In genomic region chr16:56606688-56607618, GRCh38 we compare ENCODE assay signal across 1 cellular context.
TF ChIP-seq lines count a peak whose summit lies in the region.

No MANE protein-coding gene starts in this region.

TF ChIP-seq in HepG2, 621 proteins besides CTCF, POLR2A, EP300 and RAD21 (continued from another document and continues in another):
- TF ChIP-seq, protein P1, sequence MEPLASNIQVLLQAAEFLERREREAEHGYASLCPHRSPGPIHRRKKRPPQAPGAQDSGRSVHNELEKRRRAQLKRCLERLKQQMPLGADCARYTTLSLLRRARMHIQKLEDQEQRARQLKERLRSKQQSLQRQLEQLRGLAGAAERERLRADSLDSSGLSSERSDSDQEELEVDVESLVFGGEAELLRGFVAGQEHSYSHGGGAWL (CRISPR knock-in tag; IDR thresholded peaks at IDR 0.05), result peak; percentile 81; the same call in 1 of the 2 replicates
- TF ChIP-seq AHDC1 (CRISPR knock-in tag; IDR thresholded peaks at IDR 0.05; ENCODE audit: borderline replicate concordance), result peak; percentile 73; the same call in 1 of the 2 replicates
- no peak for TF ChIP-seq U2AF2 (IDR thresholded peaks at IDR 0.05; ENCODE audit: low read depth, low read length)
- TF ChIP-seq, protein P2, sequence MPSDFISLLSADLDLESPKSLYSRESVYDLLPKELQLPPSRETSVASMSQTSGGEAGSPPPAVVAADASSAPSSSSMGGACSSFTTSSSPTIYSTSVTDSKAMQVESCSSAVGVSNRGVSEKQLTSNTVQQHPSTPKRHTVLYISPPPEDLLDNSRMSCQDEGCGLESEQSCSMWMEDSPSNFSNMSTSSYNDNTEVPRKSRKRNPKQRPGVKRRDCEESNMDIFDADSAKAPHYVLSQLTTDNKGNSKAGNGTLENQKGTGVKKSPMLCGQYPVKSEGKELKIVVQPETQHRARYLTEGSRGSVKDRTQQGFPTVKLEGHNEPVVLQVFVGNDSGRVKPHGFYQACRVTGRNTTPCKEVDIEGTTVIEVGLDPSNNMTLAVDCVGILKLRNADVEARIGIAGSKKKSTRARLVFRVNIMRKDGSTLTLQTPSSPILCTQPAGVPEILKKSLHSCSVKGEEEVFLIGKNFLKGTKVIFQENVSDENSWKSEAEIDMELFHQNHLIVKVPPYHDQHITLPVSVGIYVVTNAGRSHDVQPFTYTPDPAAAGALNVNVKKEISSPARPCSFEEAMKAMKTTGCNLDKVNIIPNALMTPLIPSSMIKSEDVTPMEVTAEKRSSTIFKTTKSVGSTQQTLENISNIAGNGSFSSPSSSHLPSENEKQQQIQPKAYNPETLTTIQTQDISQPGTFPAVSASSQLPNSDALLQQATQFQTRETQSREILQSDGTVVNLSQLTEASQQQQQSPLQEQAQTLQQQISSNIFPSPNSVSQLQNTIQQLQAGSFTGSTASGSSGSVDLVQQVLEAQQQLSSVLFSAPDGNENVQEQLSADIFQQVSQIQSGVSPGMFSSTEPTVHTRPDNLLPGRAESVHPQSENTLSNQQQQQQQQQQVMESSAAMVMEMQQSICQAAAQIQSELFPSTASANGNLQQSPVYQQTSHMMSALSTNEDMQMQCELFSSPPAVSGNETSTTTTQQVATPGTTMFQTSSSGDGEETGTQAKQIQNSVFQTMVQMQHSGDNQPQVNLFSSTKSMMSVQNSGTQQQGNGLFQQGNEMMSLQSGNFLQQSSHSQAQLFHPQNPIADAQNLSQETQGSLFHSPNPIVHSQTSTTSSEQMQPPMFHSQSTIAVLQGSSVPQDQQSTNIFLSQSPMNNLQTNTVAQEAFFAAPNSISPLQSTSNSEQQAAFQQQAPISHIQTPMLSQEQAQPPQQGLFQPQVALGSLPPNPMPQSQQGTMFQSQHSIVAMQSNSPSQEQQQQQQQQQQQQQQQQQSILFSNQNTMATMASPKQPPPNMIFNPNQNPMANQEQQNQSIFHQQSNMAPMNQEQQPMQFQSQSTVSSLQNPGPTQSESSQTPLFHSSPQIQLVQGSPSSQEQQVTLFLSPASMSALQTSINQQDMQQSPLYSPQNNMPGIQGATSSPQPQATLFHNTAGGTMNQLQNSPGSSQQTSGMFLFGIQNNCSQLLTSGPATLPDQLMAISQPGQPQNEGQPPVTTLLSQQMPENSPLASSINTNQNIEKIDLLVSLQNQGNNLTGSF (CRISPR knock-in tag; IDR thresholded peaks at IDR 0.05), result no peak; the same call in 1 of the 2 replicates
- no peak for TF ChIP-seq ZSCAN12 (CRISPR knock-in tag; IDR thresholded peaks at IDR 0.05)
- TF ChIP-seq PCBP2 (optimal IDR thresholded peaks at IDR 0.05; ENCODE audit: low read depth, low read length, poor library complexity, severe bottlenecking), result no peak
- TF ChIP-seq FOXP4 (CRISPR knock-in tag; IDR thresholded peaks at IDR 0.05), result peak; percentile 94
- TF ChIP-seq ZNF274 (CRISPR knock-in tag; IDR thresholded peaks at IDR 0.05), result peak; percentile 73
- 0 out of 2 replicates have a peak, but pooled peaks have one; percentile 12 for TF ChIP-seq RFX5 (IDR thresholded peaks at IDR 0.05; ENCODE audit: low read depth, low read length)
- peak; percentile 24 for TF ChIP-seq ZKSCAN8 (CRISPR knock-in tag; IDR thresholded peaks at IDR 0.05; ENCODE audit: borderline replicate concordance)
- TF ChIP-seq ZNF335 (CRISPR knock-in tag; IDR thresholded peaks at IDR 0.05), result peak; percentile 58; the same call in 1 of the 2 replicates
- TF ChIP-seq ZNF292 (CRISPR knock-in tag; IDR thresholded peaks at IDR 0.05; ENCODE audit: borderline replicate concordance, low read depth), result peak; percentile 79
- TF ChIP-seq DR1 (CRISPR knock-in tag; IDR thresholded peaks at IDR 0.05), result no peak; the same call in 1 of the 2 replicates
- no peak for TF ChIP-seq SOX6 (IDR thresholded peaks at IDR 0.05)
- peak; percentile 96 for TF ChIP-seq SOX6 (CRISPR knock-in tag; IDR thresholded peaks at IDR 0.05)
- TF ChIP-seq ZNF501 (CRISPR knock-in tag; IDR thresholded peaks at IDR 0.05), result peak; percentile 50; the same call in 1 of the 2 replicates
- TF ChIP-seq ONECUT2 (CRISPR knock-in tag; IDR thresholded peaks at IDR 0.05), result peak; percentile 37; the same call in 1 of the 2 replicates
- peak; percentile 68; the same call in 1 of the 2 replicates for TF ChIP-seq ZSCAN25 (CRISPR knock-in tag; IDR thresholded peaks at IDR 0.05)
- TF ChIP-seq ZNF441 (CRISPR knock-in tag; IDR thresholded peaks at IDR 0.05; ENCODE audit: borderline replicate concordance), result peak; percentile 16; the same call in 1 of the 2 replicates
- TF ChIP-seq ZNF253 (CRISPR knock-in tag; IDR thresholded peaks at IDR 0.05; ENCODE audit: borderline replicate concordance), result peak; percentile 98; the same call in 1 of the 2 replicates
- TF ChIP-seq JUND (CRISPR knock-in tag; IDR thresholded peaks at IDR 0.05), result no peak
- TF ChIP-seq, protein P3, sequence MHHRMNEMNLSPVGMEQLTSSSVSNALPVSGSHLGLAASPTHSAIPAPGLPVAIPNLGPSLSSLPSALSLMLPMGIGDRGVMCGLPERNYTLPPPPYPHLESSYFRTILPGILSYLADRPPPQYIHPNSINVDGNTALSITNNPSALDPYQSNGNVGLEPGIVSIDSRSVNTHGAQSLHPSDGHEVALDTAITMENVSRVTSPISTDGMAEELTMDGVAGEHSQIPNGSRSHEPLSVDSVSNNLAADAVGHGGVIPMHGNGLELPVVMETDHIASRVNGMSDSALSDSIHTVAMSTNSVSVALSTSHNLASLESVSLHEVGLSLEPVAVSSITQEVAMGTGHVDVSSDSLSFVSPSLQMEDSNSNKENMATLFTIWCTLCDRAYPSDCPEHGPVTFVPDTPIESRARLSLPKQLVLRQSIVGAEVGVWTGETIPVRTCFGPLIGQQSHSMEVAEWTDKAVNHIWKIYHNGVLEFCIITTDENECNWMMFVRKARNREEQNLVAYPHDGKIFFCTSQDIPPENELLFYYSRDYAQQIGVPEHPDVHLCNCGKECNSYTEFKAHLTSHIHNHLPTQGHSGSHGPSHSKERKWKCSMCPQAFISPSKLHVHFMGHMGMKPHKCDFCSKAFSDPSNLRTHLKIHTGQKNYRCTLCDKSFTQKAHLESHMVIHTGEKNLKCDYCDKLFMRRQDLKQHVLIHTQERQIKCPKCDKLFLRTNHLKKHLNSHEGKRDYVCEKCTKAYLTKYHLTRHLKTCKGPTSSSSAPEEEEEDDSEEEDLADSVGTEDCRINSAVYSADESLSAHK (CRISPR knock-in tag; IDR thresholded peaks at IDR 0.05; ENCODE audit: borderline replicate concordance), result no peak
- TF ChIP-seq ZFP36L2 (CRISPR knock-in tag; IDR thresholded peaks at IDR 0.05), result peak; percentile 86; the same call in 1 of the 2 replicates
- 0 out of 2 replicates have a peak, but pooled peaks have one; percentile 30 for TF ChIP-seq ZSCAN22 (CRISPR knock-in tag; IDR thresholded peaks at IDR 0.05)
- no peak for TF ChIP-seq BRD4 (CRISPR knock-in tag; IDR thresholded peaks at IDR 0.05)
- no peak for TF ChIP-seq CENPT (CRISPR knock-in tag; IDR thresholded peaks at IDR 0.05; ENCODE audit: low read depth)
- TF ChIP-seq STAT6 (CRISPR knock-in tag; IDR thresholded peaks at IDR 0.05; ENCODE audit: borderline replicate concordance), result peak; percentile 86; the same call in 1 of the 2 replicates
- peak; percentile 71; the same call in 1 of the 2 replicates for TF ChIP-seq NFIC (IDR thresholded peaks at IDR 0.05; ENCODE audit: low read length)
- peak; percentile 68; the same call in 1 of the 2 replicates for TF ChIP-seq ZNF878 (CRISPR knock-in tag; IDR thresholded peaks at IDR 0.05)
- TF ChIP-seq SP1 (IDR thresholded peaks at IDR 0.05), result no peak
- TF ChIP-seq SP1 (CRISPR knock-in tag; IDR thresholded peaks at IDR 0.05), result peak; percentile 41; the same call in 1 of the 2 replicates
- TF ChIP-seq YY1 (IDR thresholded peaks at IDR 0.05; ENCODE audit: insufficient read depth, insufficient replicate concordance, low read depth, low read length), result no peak
- peak; percentile 75 for TF ChIP-seq ESRRA (CRISPR knock-in tag; IDR thresholded peaks at IDR 0.05; ENCODE audit: low read depth)
- peak; percentile 88 for TF ChIP-seq ASH2L (IDR thresholded peaks at IDR 0.05; ENCODE audit: insufficient read length, low read depth, low read length)
- no peak for TF ChIP-seq CSRNP2 (CRISPR knock-in tag; conservative IDR thresholded peaks at IDR 0.05; ENCODE audit: low read depth)
- peak; percentile 12 to 68; a peak in 3 of 4 replicates for TF ChIP-seq NR2F1 (CRISPR knock-in tag; IDR thresholded peaks at IDR 0.05)
- TF ChIP-seq ELK4 (CRISPR knock-in tag; IDR thresholded peaks at IDR 0.05; ENCODE audit: borderline replicate concordance), result no peak; the same call in 1 of the 2 replicates
- peak; percentile 87; the same call in 1 of the 2 replicates for TF ChIP-seq ZFP37 (CRISPR knock-in tag; IDR thresholded peaks at IDR 0.05; ENCODE audit: borderline replicate concordance)
